In genomic region chr19:36379510-36379819, GRCh38 we compare ENCODE assay signal across 8 cellular contexts. TPM values are rescaled to one million over a fixed set of nuclear protein-coding genes. Genes with fewer than 3 reads are reported as not detected.
DNase-seq lines count a peak whose midpoint lies in the region; ATAC-seq and TF ChIP-seq lines count a peak whose summit lies in the region.

No MANE protein-coding gene starts in this region.

- H3K27me3 ChIP-seq in ascending aorta (no peaks in the 10 kb centered on the region), liver (ENCODE audit: control insufficient read depth in 4 of 4, insufficient read depth in 4 of 4, low read length in 3 of 4) (no peaks in the 10 kb centered on the region), thymus (ENCODE audit: control insufficient read depth, insufficient read depth) (no peaks in the 10 kb centered on the region)

- CTCF ChIA-PET in activated CD8-positive, alpha-beta memory T cell treated with anti-CD3 and anti-CD28 coated beads, Interleukin-2, amount 10 ng/mL, durations not matched to agents 7 days and 5 days (lab: Charles Lee), result interaction anchor here (1.0 to 1.2 kb wide), 2 partner anchors 10 to 38 kb away, joined by 3 read pairs; no protein-coding TSS in a partner anchor

- peaks cover 13% of the 10 kb centered on the region for H3K9me3 Mint-ChIP-seq in activated CD8-positive, alpha-beta memory T cell treated with anti-CD3 and anti-CD28 coated beads, Interleukin-2, amount 10 ng/mL, durations not matched to agents 7 days and 5 days (ENCODE audit: low read depth)

- peak overlapping the region; percentile 93 for H3K4me3 Mint-ChIP-seq in activated CD8-positive, alpha-beta memory T cell treated with anti-CD3 and anti-CD28 coated beads, Interleukin-2, amount 10 ng/mL, durations not matched to agents 7 days and 5 days

- H3K27ac ChIP-seq in ascending aorta, result peak overlapping the region in 1 of 2 donors; percentile 89
- H3K27ac ChIP-seq in liver (ENCODE audit: low read depth in 1 of 2, low read length in 2 of 2), result peak overlapping the region in 1 of 2 donors; percentile 71
- peak overlapping the region; percentile 60 for H3K27ac ChIP-seq in thymus (ENCODE audit: low read depth)

- intact Hi-C loops in ascending aorta (cut with DNase I), result loop anchor here (1.0 to 5.0 kb wide), 4 partner anchors 39 to 167 kb away; partner anchors contain the start of genes ZFP82, ZNF260, ZNF565 and ZNF566

- H3K9ac ChIP-seq in liver (ENCODE audit: low read depth in 1 of 2, low read length in 2 of 2), result peak overlapping the region in 1 of 2 donors; percentile 25

- peaks cover 3 to 8% of the 10 kb centered on the region in 2 donors for H3K4me1 ChIP-seq in ascending aorta
- peaks cover 2 to 17% (median 14%) of the 10 kb centered on the region in 4 donors for H3K4me1 ChIP-seq in liver (ENCODE audit: control insufficient read depth in 4 of 4, insufficient read depth in 4 of 4, low read length in 3 of 4)
- peaks cover 8% of the 10 kb centered on the region for H3K4me1 ChIP-seq in thymus (ENCODE audit: control insufficient read depth, insufficient read depth, low read length)

- H3K27ac Mint-ChIP-seq in activated CD8-positive, alpha-beta memory T cell treated with anti-CD3 and anti-CD28 coated beads, Interleukin-2, amount 10 ng/mL, durations not matched to agents 7 days and 5 days, result peak overlapping the region; percentile 52

- peaks cover 17% of the 10 kb centered on the region for H3K4me1 Mint-ChIP-seq in activated CD8-positive, alpha-beta memory T cell treated with anti-CD3 and anti-CD28 coated beads, Interleukin-2, amount 10 ng/mL, durations not matched to agents 7 days and 5 days

- peaks cover 0 to 4% of the 10 kb centered on the region in 2 donors for H3K9me3 ChIP-seq in ascending aorta
- peaks cover 3 to 6% (median 4%) of the 10 kb centered on the region in 4 donors for H3K9me3 ChIP-seq in liver (ENCODE audit: control insufficient read depth in 4 of 4, low read length in 3 of 4)
- H3K9me3 ChIP-seq in thymus (ENCODE audit: control insufficient read depth), result no peaks in the 10 kb centered on the region

- ATAC-seq in activated CD8-positive, alpha-beta memory T cell treated with anti-CD3 and anti-CD28 coated beads, Interleukin-2, amount 10 ng/mL, durations not matched to agents 7 days and 5 days, result no peak

- peak overlapping the region; percentile 66 to 92 for H3K4me3 ChIP-seq in ascending aorta
- H3K4me3 ChIP-seq in liver (ENCODE audit: low read depth in 1 of 3, low read length in 3 of 3), result peak overlapping the region; percentile 81 to 99 (median 89)
- H3K4me3 ChIP-seq in thymus (ENCODE audit: low read length), result peak overlapping the region; percentile 98

- TF ChIP-seq RAD21 in liver (IDR thresholded peaks at IDR 0.05), result no peak

- no peaks in the 10 kb centered on the region for H3K27me3 Mint-ChIP-seq in activated CD8-positive, alpha-beta memory T cell treated with anti-CD3 and anti-CD28 coated beads, Interleukin-2, amount 10 ng/mL, durations not matched to agents 7 days and 5 days

- 62% methylated on average over 10 of the region's 10 CpGs for WGBS in liver
- 68% methylated on average over 10 of the region's 10 CpGs for WGBS in thymus

- TF ChIP-seq CTCF in ascending aorta (IDR thresholded peaks at IDR 0.05), result no peak
- TF ChIP-seq CTCF in liver (IDR thresholded peaks at IDR 0.05; ENCODE audit: low read depth, low read length, missing input control), result no peak

- peaks cover 17% of the 10 kb centered on the region for H3K36me3 Mint-ChIP-seq in activated CD8-positive, alpha-beta memory T cell treated with anti-CD3 and anti-CD28 coated beads, Interleukin-2, amount 10 ng/mL, durations not matched to agents 7 days and 5 days

- no peak for DNase-seq in activated CD8-positive, alpha-beta memory T cell treated with anti-CD3 and anti-CD28 coated beads, Interleukin-2, amount 10 ng/mL, durations not matched to agents 7 days and 5 days
- DNase-seq in activated CD8-positive, alpha-beta memory T cell treated with anti-CD3 and anti-CD28 coated beads, Interleukin-2, amount 50 U/mL, for 4 hours, result no peak
- DNase-seq in ascending aorta (ENCODE audit: low spot score in 2 of 2), result no peak
- no peak for DNase-seq in effector CD8-positive, alpha-beta T cell (lab: John Stamatoyannopoulos, UW)
- no peak for DNase-seq in NCI-H1694 treated with DMSO at 0.1 percent for 48 hours (lab: John Stamatoyannopoulos, UW)
- no peak for DNase-seq in HK-2 (ENCODE audit: unreplicated experiment)

- H3K36me3 ChIP-seq in ascending aorta (no peaks in the 10 kb centered on the region), liver (ENCODE audit: control insufficient read depth in 4 of 4, insufficient read depth in 3 of 4, low read depth in 1 of 4, low read length in 3 of 4) (no peaks in the 10 kb centered on the region), thymus (ENCODE audit: control insufficient read depth, insufficient read depth) (no peaks in the 10 kb centered on the region)

TF ChIP-seq in liver, 16 proteins besides CTCF, POLR2A, EP300 and RAD21:
- TF ChIP-seq TAF1 (conservative IDR thresholded peaks at IDR 0.05) (no peak), HNF4A (conservative IDR thresholded peaks at IDR 0.05) (no peak), FOXA1 (IDR thresholded peaks at IDR 0.05) (no peak), JUND (IDR thresholded peaks at IDR 0.05) (no peak), ZBTB33 (IDR thresholded peaks at IDR 0.05) (no peak), YY1 (IDR thresholded peaks at IDR 0.05) (no peak)
TF ChIP-seq in liver: peak in this region for 0.

RNA-seq across cellular contexts. Expression of gene ZFP14, which starts 0.5 kb away (rescaled TPM):
- total RNA-seq in activated CD8-positive, alpha-beta memory T cell treated with anti-CD3 and anti-CD28 coated beads, Interleukin-2, amount 10 ng/mL, durations not matched to agents 7 days and 5 days, result 1 to 10 TPM; 3.3 to 4.5 TPM
- total RNA-seq in ascending aorta (1.2 TPM), liver (1 to 10 TPM; 3.4 to 5.1 TPM)
- polyA plus RNA-seq in liver (1 to 10 TPM in 1 of 2 donors, under 1 TPM in 1; 0.43 to 3.4 TPM), thymus (4.0 TPM)

RNA-seq across cellular contexts. Expression of gene ZFP82, which starts 39.0 kb away (rescaled TPM):
- total RNA-seq in activated CD8-positive, alpha-beta memory T cell treated with anti-CD3 and anti-CD28 coated beads, Interleukin-2, amount 10 ng/mL, durations not matched to agents 7 days and 5 days, result 1 to 10 TPM; 5.3 to 5.9 TPM
- total RNA-seq in ascending aorta (1.3 TPM), liver (1 to 10 TPM; 1.3 to 3.1 TPM)
- polyA plus RNA-seq in liver (under 1 TPM; 0.40 to 0.79 TPM), thymus (5.7 TPM)
